Comparison of ENCODE assay signal across 1 cellular context in genomic region chr19:47695533-47696262, GRCh38.
TF ChIP-seq lines count a peak whose summit lies in the region.

No MANE protein-coding gene starts in this region.

TF ChIP-seq in WTC11, 78 proteins besides CTCF, POLR2A, EP300 and RAD21 (continued from another document):
- TF ChIP-seq ATF6 (CRISPR knock-in tag; IDR thresholded peaks at IDR 0.05) = no peak
- TF ChIP-seq MAX (CRISPR knock-in tag; IDR thresholded peaks at IDR 0.05) = no peak
- TF ChIP-seq JUN (CRISPR knock-in tag; IDR thresholded peaks at IDR 0.05) = no peak
- no peak for TF ChIP-seq ETV6 (CRISPR knock-in tag; IDR thresholded peaks at IDR 0.05)
- no peak for TF ChIP-seq NR3C1 (CRISPR knock-in tag; conservative IDR thresholded peaks at IDR 0.05; ENCODE audit: low read depth)
- no peak for TF ChIP-seq STAT6 (CRISPR knock-in tag; conservative IDR thresholded peaks at IDR 0.05; ENCODE audit: low read depth)
- no peak for TF ChIP-seq SMAD3 (CRISPR knock-in tag; IDR thresholded peaks at IDR 0.05; ENCODE audit: borderline replicate concordance)
- TF ChIP-seq AR (CRISPR knock-in tag; IDR thresholded peaks at IDR 0.05) = no peak
- no peak for TF ChIP-seq ZNF425 (CRISPR knock-in tag; conservative IDR thresholded peaks at IDR 0.05)
- TF ChIP-seq PREB (CRISPR knock-in tag; IDR thresholded peaks at IDR 0.05; ENCODE audit: borderline replicate concordance) = no peak
- no peak for TF ChIP-seq HMGXB4 (CRISPR knock-in tag; IDR thresholded peaks at IDR 0.05)
- TF ChIP-seq FOXK1 (CRISPR knock-in tag; IDR thresholded peaks at IDR 0.05) = no peak
- no peak for TF ChIP-seq MXD4 (CRISPR knock-in tag; IDR thresholded peaks at IDR 0.05; ENCODE audit: borderline replicate concordance)
- TF ChIP-seq ZBTB43 (CRISPR knock-in tag; IDR thresholded peaks at IDR 0.05) = no peak
- no peak for TF ChIP-seq ZNF671 (CRISPR knock-in tag; IDR thresholded peaks at IDR 0.05)
- TF ChIP-seq CDX4 (CRISPR knock-in tag; IDR thresholded peaks at IDR 0.05; ENCODE audit: borderline replicate concordance) = no peak
- no peak for TF ChIP-seq KAT7 (CRISPR knock-in tag; IDR thresholded peaks at IDR 0.05; ENCODE audit: borderline replicate concordance)
